Comparison of ENCODE assay signal across 8 cellular contexts in genomic region chrX:136200466-136200865, GRCh38. TPM values are rescaled to one million over a fixed set of nuclear protein-coding genes. Genes with fewer than 3 reads are reported as not detected.
DNase-seq lines count a peak whose midpoint lies in the region; ATAC-seq, FAIRE-seq and TF ChIP-seq lines count a peak whose summit lies in the region.

No MANE protein-coding gene starts in this region.

- peak overlapping the region; percentile 37; the same call in 1 of the 2 replicates for H3K27ac ChIP-seq in IMR-90 (ENCODE audit: insufficient read depth, low read length)
- no peak overlapping the region for H3K27ac ChIP-seq in K562 (ENCODE audit: extremely low read depth, low read depth, low read length)
- H3K27ac ChIP-seq in body of pancreas: no peak overlapping the region

- H2AK9ac ChIP-seq in IMR-90 (replicated peaks; ENCODE audit: low read depth, low read length, poor library complexity): no peak overlapping the region

- H3K4me1 ChIP-seq in IMR-90 (ENCODE audit: control insufficient read depth, insufficient read depth, low read length) (peaks cover 11% of the 10 kb centered on the region), K562 (replicated peaks in 1 of 2; ENCODE audit: control insufficient read depth in 2 of 2, insufficient read depth in 2 of 2, low read length in 2 of 2) (no peaks in the 10 kb centered on the region), body of pancreas (no peaks in the 10 kb centered on the region)

- no peak overlapping the region for H4K8ac ChIP-seq in IMR-90 (ENCODE audit: low read depth in 2 of 2, low read length in 2 of 2)

- CTCF ChIA-PET in IMR-90 (lab: Yijun Ruan, JAX) (interaction anchor here (1.3 kb wide), 1 partner anchor 31 kb away, joined by 3 read pairs; no protein-coding TSS in a partner anchor), K562 (lab: Yijun Ruan, JAX; ENCODE audit: low intra/inter-chr PET ratio) (no interaction called here)

- TF ChIP-seq CTCF in IMR-90 (conservative IDR thresholded peaks at IDR 0.05; ENCODE audit: low read depth, low read length) (peak; percentile 45), K562 (IDR thresholded peaks at IDR 0.05 in 2 of 3, conservative IDR thresholded peaks at IDR 0.05 in 1 of 3; ENCODE audit: insufficient read depth in 2 of 3, low read depth in 1 of 3, low read length in 3 of 3) (peak; percentile 43 to 56 (median 49); a peak in 5 of 6 replicates), body of pancreas (IDR thresholded peaks at IDR 0.05) (no peak)

- H2BK120ac ChIP-seq in IMR-90 (ENCODE audit: low read depth, low read length): peak overlapping the region; percentile 21; the same call in 1 of the 2 replicates

- 0 out of 3 replicates have a peak overlapping the region, but pooled peaks have one; percentile 13 for H2BK15ac ChIP-seq in IMR-90 (ENCODE audit: low read depth, low read length)

- H3K79me1 ChIP-seq in IMR-90 (ENCODE audit: low read depth in 1 of 2, low read length in 2 of 2): 0 out of 4 replicates have a peak, but pooled peaks cover 0 to 7% of the 10 kb centered on the region in 2 experiments

- H2BK5ac ChIP-seq in IMR-90 (ENCODE audit: low read depth, low read length, poor library complexity, severe bottlenecking): peak overlapping the region; percentile 42

- POLR2A ChIA-PET in IMR-90 (lab: Charles Lee; ENCODE audit: unreplicated experiment): no interaction called here
- POLR2A ChIA-PET in K562 (lab: Yijun Ruan, JAX): no interaction called here

- no peaks in the 10 kb centered on the region for H3K36me3 ChIP-seq in IMR-90 (ENCODE audit: control insufficient read depth, insufficient read depth, low read length)
- H3K36me3 ChIP-seq in K562 (ENCODE audit: control insufficient read depth, insufficient read depth, low read length): no peaks in the 10 kb centered on the region
- no peaks in the 10 kb centered on the region for H3K36me3 ChIP-seq in body of pancreas (replicated peaks in 1 of 2; ENCODE audit: insufficient read depth in 1 of 2, low read depth in 2 of 2)

- peak; percentile 47 for TF ChIP-seq RAD21 in IMR-90 (IDR thresholded peaks at IDR 0.05; ENCODE audit: low read length)
- peak; percentile 48 to 69 for TF ChIP-seq RAD21 in K562 (CRISPR knock-in tag; conservative IDR thresholded peaks at IDR 0.05 in 1 of 2, IDR thresholded peaks at IDR 0.05 in 1 of 2)

- dilution Hi-C loops in IMR-90 (cut with HindIII; ENCODE audit: low sequenced_read_pairs, unreplicated experiment): no loop called here

- no peak overlapping the region; the same call in 1 of the 2 replicates for H3K4me2 ChIP-seq in IMR-90 (ENCODE audit: low read depth, low read length)
- no peak overlapping the region for H3K4me2 ChIP-seq in K562 (ENCODE audit: insufficient read depth, low read length)

- in situ Hi-C loops in IMR-90 (cut with MboI; ENCODE audit: low sequenced_read_pairs): no loop called here
- in situ Hi-C loops in K562 (cut with MboI): no loop called here

- no peak overlapping the region for H3K9ac ChIP-seq in IMR-90 (ENCODE audit: low read depth, low read length)
- H3K9ac ChIP-seq in K562 (ENCODE audit: insufficient read depth in 1 of 2, low read depth in 2 of 2, low read length in 2 of 2): no peak overlapping the region

- H4K91ac ChIP-seq in IMR-90 (ENCODE audit: insufficient read depth, low read depth, low read length): no peak overlapping the region

- H2AK5ac ChIP-seq in IMR-90 (ENCODE audit: low read depth, low read length): no peak overlapping the region

- peak; percentile 50; the same call in 1 of the 2 replicates for ATAC-seq in IMR-90 (ENCODE audit: low read depth)
- peak; percentile 84 for ATAC-seq in K562
- ATAC-seq in body of pancreas: no peak
- ATAC-seq in GM21360 (IDR thresholded peaks at IDR 0.05; ENCODE audit: unreplicated experiment): no peak

- no peaks in the 10 kb centered on the region for H3K9me3 ChIP-seq in IMR-90 (ENCODE audit: control insufficient read depth, insufficient read depth, low read length)
- no peaks in the 10 kb centered on the region for H3K9me3 ChIP-seq in K562 (replicated peaks; ENCODE audit: control insufficient read depth, insufficient read depth, low read depth, low read length)
- no peaks in the 10 kb centered on the region for H3K9me3 ChIP-seq in body of pancreas

- no peak overlapping the region for H3K56ac ChIP-seq in IMR-90 (ENCODE audit: extremely low read depth, insufficient read depth, low read length)

- H3K27me3 ChIP-seq in IMR-90 (ENCODE audit: control insufficient read depth, insufficient read depth, low read length): peaks cover 3% of the 10 kb centered on the region; the same call in 1 of the 2 replicates
- peaks cover 2 to 15% of the 10 kb centered on the region in 2 experiments for H3K27me3 ChIP-seq in K562 (ENCODE audit: control insufficient read depth in 2 of 2, insufficient read depth in 2 of 2, low read length in 2 of 2)
- H3K27me3 ChIP-seq in body of pancreas: no peaks in the 10 kb centered on the region

- TF ChIP-seq POLR2A in IMR-90 (IDR thresholded peaks at IDR 0.05; ENCODE audit: low read depth, low read length) (no peak), K562 (conservative IDR thresholded peaks at IDR 0.05) (no peak), body of pancreas (IDR thresholded peaks at IDR 0.05) (no peak)

- H2AFZ ChIP-seq in IMR-90 (replicated peaks; ENCODE audit: low read length, poor library complexity) (no peak overlapping the region), K562 (ENCODE audit: low read depth, low read length) (no peak overlapping the region)

- H4K20me1 ChIP-seq in IMR-90 (ENCODE audit: insufficient read depth, low read length) (no peaks in the 10 kb centered on the region), K562 (replicated peaks; ENCODE audit: control insufficient read depth, insufficient read depth, low read length) (no peaks in the 10 kb centered on the region)

- DNase-seq in DMS 273 (lab: John Stamatoyannopoulos, UW; ENCODE audit: unreplicated experiment) (peak; percentile 40), IMR-90 (peak; percentile 58), K562 (ENCODE audit: extremely low read depth in 1 of 4, low spot score in 3 of 4) (peak; percentile 34 to 51 (median 44)), lung microvascular endothelial cell (ENCODE audit: low read depth in 2 of 2) (peak; percentile 53 to 69), epidermal melanocyte (ENCODE audit: insufficient read length, low spot score) (no peak), body of pancreas (no peak), NCI-H1105 treated with DMSO at 0.1 percent for 48 hours (lab: John Stamatoyannopoulos, UW) (no peak)

- no peaks in the 10 kb centered on the region for H3K9me1 ChIP-seq in IMR-90 (ENCODE audit: insufficient read depth, low read length)
- H3K9me1 ChIP-seq in K562 (ENCODE audit: control insufficient read depth, insufficient read depth, low read length): no peaks in the 10 kb centered on the region

- no peak overlapping the region; the same call in 1 of the 2 replicates for H3K18ac ChIP-seq in IMR-90 (ENCODE audit: low read depth, low read length)

- H3K14ac ChIP-seq in IMR-90 (replicated peaks; ENCODE audit: low read depth, low read length): no peak overlapping the region

- no peak overlapping the region for H3K23ac ChIP-seq in IMR-90 (ENCODE audit: low read depth, low read length)

- peak overlapping the region; percentile 8; the same call in 1 of the 2 replicates for H2BK20ac ChIP-seq in IMR-90 (ENCODE audit: low read depth, low read length)

- no peak for TF ChIP-seq EP300 in K562 (IDR thresholded peaks at IDR 0.05; ENCODE audit: low read length)

- WGBS in IMR-90 (ENCODE audit: extremely low coverage in 2 of 2, insufficient read length in 1 of 2), 2 experiments: no CpG with 5 or more reads among the region's 2 CpGs
- WGBS in K562 (ENCODE audit: insufficient coverage, low coverage, missing lambda C conversion rate): 0% methylated on average over 2 of the region's 2 CpGs
- 58 to 65% methylated on average over 2 of the region's 2 CpGs for WGBS in body of pancreas, 2 donors

- no peak for FAIRE-seq in K562 (lab: Jason Lieb, UNC)

- BruUV-seq in IMR-90 (replicated peaks; lab: Mats Ljungman, UMichigan) (no TSS peak), K562 (replicated peaks; lab: Mats Ljungman, UMichigan) (no TSS peak)

- no peak overlapping the region for H3K4me3 ChIP-seq in IMR-90 (ENCODE audit: insufficient read depth, low read depth, low read length)
- no peak overlapping the region for H3K4me3 ChIP-seq in K562
- H3K4me3 ChIP-seq in body of pancreas: no peak overlapping the region

- no peaks in the 10 kb centered on the region for H3K79me2 ChIP-seq in K562 (ENCODE audit: control insufficient read depth, insufficient read depth, low read length)

- intact Hi-C loops in IMR-90 (cut with micrococcal nuclease) (no loop called here), K562 (cut with micrococcal nuclease) (no loop called here), body of pancreas (cut with DNase I) (no loop called here)

- no peak overlapping the region for H4K5ac ChIP-seq in IMR-90 (ENCODE audit: low read depth, low read length)

- peak overlapping the region; percentile 8; the same call in 1 of the 2 replicates for H3K4ac ChIP-seq in IMR-90 (ENCODE audit: low read depth, low read length)

RNA-seq across cellular contexts. Expression of gene MAP7D3, which starts 50.7 kb away (rescaled TPM):
- 21.7 and 23.8 TPM in 2 replicates for total RNA-seq in IMR-90 (2012; rRNA removed)
- 9.7 and 10.0 TPM in 2 replicates for polyA plus RNA-seq in IMR-90 (2012; rRNA removed)
- 4.4 and 5.7 TPM in 2 replicates for polyA plus RNA-seq in IMR-90 (2012; cell fraction: cytosol; rRNA removed)
- polyA plus RNA-seq in IMR-90 (2012; cell fraction: nucleus; rRNA removed; ENCODE audit: low replicate concordance): 6.1 and 14.1 TPM in 2 replicates
- 6.7 and 33.1 TPM in 2 replicates for total RNA-seq in K562 (2011; cell fraction: chromatin; rRNA removed; ENCODE audit: low replicate concordance)
- 4.7 and 5.2 TPM in 2 replicates for total RNA-seq in K562 (2011; cell fraction: nucleolus; rRNA removed)
- total RNA-seq in K562 (2011; cell fraction: nucleoplasm; rRNA removed): 10.0 and 14.1 TPM in 2 replicates
- total RNA-seq in K562 (2014; rRNA removed): 23.0 and 27.7 TPM in 2 replicates
- total RNA-seq in K562 (2014; rRNA removed; fragmentation: Illumina TruSeq; extraction: Trizol): 19.6 and 20.9 TPM in 2 replicates
- 22.0 TPM in 2 replicates for total RNA-seq in K562 (2015; rRNA removed; fragmentation: Illumina TruSeq; extraction: Trizol)
- total RNA-seq in K562 (2021): 12.6 and 13.3 TPM in 2 replicates
- polyA plus RNA-seq in K562 (2011; rRNA removed): 6.9 and 13.2 TPM in 2 replicates
- 3.1 and 4.2 TPM in 2 replicates for polyA plus RNA-seq in K562 (2011; cell fraction: cytosol; rRNA removed)
- polyA plus RNA-seq in K562 (2011; cell fraction: nucleus; rRNA removed): 7.7 and 12.7 TPM in 2 replicates
- 8.8 and 13.2 TPM in 2 replicates for polyA plus RNA-seq in K562 (2012)
- polyA plus RNA-seq in K562 (2014; fragmentation: Illumina TruSeq; extraction: Trizol): 15.7 and 20.2 TPM in 2 replicates
- 1 to 10 TPM; 9.4 to 9.9 TPM for polyA plus RNA-seq in K562 (2014; fragmentation: Nextera tagmentation; extraction: Ambion mirVana)
- 14.0 and 20.0 TPM in 2 replicates for polyA plus RNA-seq in K562 (2014; rRNA removed)
- 6.6 and 13.2 TPM in 2 replicates for polyA minus RNA-seq in K562 (2011; rRNA and poly(A)+ RNA removed)
- 4.6 and 8.1 TPM in 2 replicates for polyA minus RNA-seq in K562 (2011; cell fraction: cytosol; rRNA and poly(A)+ RNA removed)
- polyA minus RNA-seq in K562 (2011; cell fraction: nucleus; rRNA and poly(A)+ RNA removed): 7.5 and 8.6 TPM in 2 replicates
- total RNA-seq in lung microvascular endothelial cell: 16.3 and 19.8 TPM in 2 replicates
- total RNA-seq in body of pancreas: 10 to 100 TPM in 1 of 2 donors, 1 to 10 TPM in 1; 6.7 to 12.2 TPM

RNA-seq across cellular contexts. Expression of gene FHL1, which starts 53.1 kb away (rescaled TPM):
- total RNA-seq in IMR-90 (2012; rRNA removed) (41.9 and 69.4 TPM in 2 replicates), K562 (2014; rRNA removed) (0.29 and 1.1 TPM in 2 replicates), K562 (2014; rRNA removed; fragmentation: Illumina TruSeq; extraction: Trizol) (0.10 and 0.11 TPM in 2 replicates), K562 (2015; rRNA removed; fragmentation: Illumina TruSeq; extraction: Trizol) (0.08 TPM in 1 of 2 replicates, not detected in the other), K562 (2021) (0.27 and 0.76 TPM in 2 replicates), lung microvascular endothelial cell (82.2 and 122 TPM in 2 replicates), body of pancreas (100 to 1,000 TPM in 1 of 2 donors, 10 to 100 TPM in 1; 40.2 to 125 TPM)
- polyA plus RNA-seq in IMR-90 (2012; rRNA removed) (57.3 and 72.9 TPM in 2 replicates), K562 (2011; rRNA removed) (0.24 and 3.0 TPM in 2 replicates), K562 (2014; fragmentation: Illumina TruSeq; extraction: Trizol) (0.12 and 0.25 TPM in 2 replicates), K562 (2014; fragmentation: Nextera tagmentation; extraction: Ambion mirVana) (under 1 TPM; 0.03 to 0.08 TPM), K562 (2014; rRNA removed) (0.05 and 0.13 TPM in 2 replicates)
- 41.0 and 73.7 TPM in 2 replicates for polyA plus RNA-seq in IMR-90 (2012; cell fraction: cytosol; rRNA removed)
- 70.5 and 140 TPM in 2 replicates for polyA plus RNA-seq in IMR-90 (2012; cell fraction: nucleus; rRNA removed; ENCODE audit: low replicate concordance)
- 0.30 and 0.86 TPM in 2 replicates for total RNA-seq in K562 (2011; cell fraction: chromatin; rRNA removed; ENCODE audit: low replicate concordance)
- 0.50 TPM in 1 of 2 replicates, not detected in the other for total RNA-seq in K562 (2011; cell fraction: nucleolus; rRNA removed)
- 0.31 and 0.81 TPM in 2 replicates for total RNA-seq in K562 (2011; cell fraction: nucleoplasm; rRNA removed)
- 0.22 and 3.4 TPM in 2 replicates for polyA plus RNA-seq in K562 (2011; cell fraction: cytosol; rRNA removed)
- polyA plus RNA-seq in K562 (2011; cell fraction: nucleus; rRNA removed): 0.17 and 1.5 TPM in 2 replicates
- polyA plus RNA-seq in K562 (2012): 0.17 and 0.39 TPM in 2 replicates
- 2.4 TPM in 1 of 2 replicates, not detected in the other for polyA minus RNA-seq in K562 (2011; rRNA and poly(A)+ RNA removed)
- 1.3 and 1.4 TPM in 2 replicates for polyA minus RNA-seq in K562 (2011; cell fraction: cytosol; rRNA and poly(A)+ RNA removed)
- 0.27 TPM in 1 of 2 replicates, not detected in the other for polyA minus RNA-seq in K562 (2011; cell fraction: nucleus; rRNA and poly(A)+ RNA removed)

Comparison
In these comparisons a context has a peak if more than half of its experiments do, and no peak if none do; other contexts are left out.
1. DNase-seq: peak in DMS 273 (single experiment), IMR-90 (single experiment), K562 (4 of 4) and lung microvascular endothelial cell (2 of 2); none in epidermal melanocyte (single experiment), body of pancreas (0 of 4) and NCI-H1105 treated with DMSO at 0.1 percent for 48 hours (single experiment).
2. ATAC-seq: peak in IMR-90 (single experiment) and K562 (single experiment); none in body of pancreas (single experiment) and GM21360 (single experiment).
3. CTCF ChIP-seq: peak in IMR-90 (single experiment) and K562 (3 of 3); none in body of pancreas (0 of 7).
4. RNA of gene FHL1, which starts 53.1 kb away (total RNA-seq): 40.2 to 125 TPM in body of pancreas, 82.2 to 122 TPM in lung microvascular endothelial cell and 41.9 to 69.4 TPM in IMR-90; 0.08 to 1.1 TPM in K562; every median in the first group is over 10 times any median in the second.